Comparison of ENCODE assay signal across 1 cellular context in genomic region chr12:131963381-131963780, GRCh38.
TF ChIP-seq lines count a peak whose summit lies in the region.

No MANE protein-coding gene starts in this region.

TF ChIP-seq in GM23338, 12 proteins besides CTCF, POLR2A, EP300 and RAD21:
- no peak for TF ChIP-seq REST (IDR thresholded peaks at IDR 0.05; ENCODE audit: unreplicated experiment)
- TF ChIP-seq ETS1 (IDR thresholded peaks at IDR 0.05), result no peak
- TF ChIP-seq ZNF114 (CRISPR knock-in tag; IDR thresholded peaks at IDR 0.05), result no peak
- no peak for TF ChIP-seq STAT1 (IDR thresholded peaks at IDR 0.05; ENCODE audit: unreplicated experiment)
- no peak for TF ChIP-seq POLR2AphosphoS5 (IDR thresholded peaks at IDR 0.05; ENCODE audit: low read depth)
- TF ChIP-seq ZNF331 (CRISPR knock-in tag; IDR thresholded peaks at IDR 0.05; ENCODE audit: low read depth), result no peak
- no peak for TF ChIP-seq EZH2 (IDR thresholded peaks at IDR 0.05; ENCODE audit: low read depth, unreplicated experiment)
- TF ChIP-seq ZNF462 (CRISPR knock-in tag; IDR thresholded peaks at IDR 0.05), result no peak
- no peak for TF ChIP-seq NANOG (IDR thresholded peaks at IDR 0.05; ENCODE audit: borderline replicate concordance)
- TF ChIP-seq EZH2phosphoT487 (IDR thresholded peaks at IDR 0.05; ENCODE audit: unreplicated experiment), result no peak
